Comparison of ENCODE assay signal across 1 cellular context in the genomic region with DNA sequence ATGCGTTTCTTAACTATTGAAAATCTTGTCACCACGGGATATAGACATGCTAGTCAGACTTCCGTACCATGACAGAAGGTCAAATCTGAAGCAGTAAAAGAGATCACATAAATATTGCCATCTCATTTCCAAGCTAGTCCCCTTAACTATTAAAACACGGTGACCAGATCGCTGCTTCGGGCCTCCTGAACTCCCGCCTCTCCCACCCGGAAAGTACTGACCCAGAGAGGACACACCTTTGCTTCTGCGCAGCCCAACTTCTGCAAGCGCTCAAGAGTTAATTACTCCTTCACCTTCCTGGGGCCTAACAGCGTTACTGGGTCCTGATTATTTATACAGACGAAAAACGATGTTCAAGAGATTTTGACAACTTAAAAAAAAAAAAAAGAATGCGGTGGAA.
A peak's percentile ranks its signal among the peaks of the same experiment; 100 is the strongest.
TF ChIP-seq lines count a peak whose summit lies in the region.

No MANE protein-coding gene starts in this region.

TF ChIP-seq in K562, 482 proteins besides CTCF, POLR2A, EP300 and RAD21:
- TF ChIP-seq ZNF79 (CRISPR knock-in tag; IDR thresholded peaks at IDR 0.05; ENCODE audit: low read depth) (no peak), IRF2 (CRISPR knock-in tag; IDR thresholded peaks at IDR 0.05) (no peak), KLF13 (tag; IDR thresholded peaks at IDR 0.05; ENCODE audit: borderline replicate concordance, low read depth) (no peak), POLR3G (IDR thresholded peaks at IDR 0.05; ENCODE audit: extremely low read depth, insufficient read length, insufficient replicate concordance) (no peak), HDAC1 (IDR thresholded peaks at IDR 0.05) (0 out of 4 replicates have a peak, but pooled peaks of 1 of the 2 experiments have one; percentile 42), KAT2B (IDR thresholded peaks at IDR 0.05; ENCODE audit: low read depth, low read length) (no peak), CREB1 (IDR thresholded peaks at IDR 0.05) (no peak), CREB1 (CRISPR knock-in tag; IDR thresholded peaks at IDR 0.05) (0 out of 2 replicates have a peak, but pooled peaks have one; percentile 29), CREM (IDR thresholded peaks at IDR 0.05; ENCODE audit: low read depth) (0 out of 2 replicates have a peak, but pooled peaks have one; percentile 1), DPF2 (IDR thresholded peaks at IDR 0.05) (peak; percentile 30; the same call in 1 of the 2 replicates), TBL1XR1 (IDR thresholded peaks at IDR 0.05; ENCODE audit: low read length in 2 of 2) (no peak), ZNF232 (CRISPR knock-in tag; IDR thresholded peaks at IDR 0.05) (no peak), PRPF4 (IDR thresholded peaks at IDR 0.05; ENCODE audit: insufficient read depth, low read depth, low read length, poor library complexity, severe bottlenecking) (no peak), TEAD4 (IDR thresholded peaks at IDR 0.05; ENCODE audit: low read length) (no peak), TEAD4 (CRISPR knock-in tag; IDR thresholded peaks at IDR 0.05; ENCODE audit: borderline replicate concordance) (no peak), SIN3A (IDR thresholded peaks at IDR 0.05; ENCODE audit: borderline replicate concordance in 2 of 2, control insufficient read depth in 1 of 2, low read depth in 2 of 2, low read length in 2 of 2) (0 out of 4 replicates have a peak, but pooled peaks of 1 of the 2 experiments have one; percentile 27), KAT7 (CRISPR knock-in tag; IDR thresholded peaks at IDR 0.05; ENCODE audit: borderline replicate concordance) (no peak), LEF1 (IDR thresholded peaks at IDR 0.05) (no peak), NFE2 (IDR thresholded peaks at IDR 0.05; ENCODE audit: low read depth) (peak; percentile 30; the same call in 1 of the 2 replicates), NRF1 (conservative IDR thresholded peaks at IDR 0.05 in 1 of 2, IDR thresholded peaks at IDR 0.05 in 1 of 2) (peak; percentile 76 to 81), HSF4 (CRISPR knock-in tag; IDR thresholded peaks at IDR 0.05; ENCODE audit: borderline replicate concordance) (no peak), THRAP3 (IDR thresholded peaks at IDR 0.05; ENCODE audit: borderline replicate concordance) (no peak), FOXK2 (conservative IDR thresholded peaks at IDR 0.05 in 1 of 2, IDR thresholded peaks at IDR 0.05 in 1 of 2; ENCODE audit: low read depth in 2 of 2) (0 out of 4 replicates have a peak, but pooled peaks of 1 of the 2 experiments have one; percentile 4), CCNT2 (IDR thresholded peaks at IDR 0.05; ENCODE audit: borderline replicate concordance, extremely low read depth, insufficient read length, low read depth, low read length) (no peak), PPARD (CRISPR knock-in tag; IDR thresholded peaks at IDR 0.05) (no peak), ZNF644 (tag; IDR thresholded peaks at IDR 0.05; ENCODE audit: low read depth) (no peak), LCOR (CRISPR knock-in tag; IDR thresholded peaks at IDR 0.05) (no peak), RBM17 (IDR thresholded peaks at IDR 0.05; ENCODE audit: borderline replicate concordance, low read depth, low read length) (no peak), SMARCE1 (IDR thresholded peaks at IDR 0.05) (no peak), ZEB2 (IDR thresholded peaks at IDR 0.05) (no peak), KAT8 (IDR thresholded peaks at IDR 0.05; ENCODE audit: low read depth) (no peak)
- TF ChIP-seq, protein P1, sequence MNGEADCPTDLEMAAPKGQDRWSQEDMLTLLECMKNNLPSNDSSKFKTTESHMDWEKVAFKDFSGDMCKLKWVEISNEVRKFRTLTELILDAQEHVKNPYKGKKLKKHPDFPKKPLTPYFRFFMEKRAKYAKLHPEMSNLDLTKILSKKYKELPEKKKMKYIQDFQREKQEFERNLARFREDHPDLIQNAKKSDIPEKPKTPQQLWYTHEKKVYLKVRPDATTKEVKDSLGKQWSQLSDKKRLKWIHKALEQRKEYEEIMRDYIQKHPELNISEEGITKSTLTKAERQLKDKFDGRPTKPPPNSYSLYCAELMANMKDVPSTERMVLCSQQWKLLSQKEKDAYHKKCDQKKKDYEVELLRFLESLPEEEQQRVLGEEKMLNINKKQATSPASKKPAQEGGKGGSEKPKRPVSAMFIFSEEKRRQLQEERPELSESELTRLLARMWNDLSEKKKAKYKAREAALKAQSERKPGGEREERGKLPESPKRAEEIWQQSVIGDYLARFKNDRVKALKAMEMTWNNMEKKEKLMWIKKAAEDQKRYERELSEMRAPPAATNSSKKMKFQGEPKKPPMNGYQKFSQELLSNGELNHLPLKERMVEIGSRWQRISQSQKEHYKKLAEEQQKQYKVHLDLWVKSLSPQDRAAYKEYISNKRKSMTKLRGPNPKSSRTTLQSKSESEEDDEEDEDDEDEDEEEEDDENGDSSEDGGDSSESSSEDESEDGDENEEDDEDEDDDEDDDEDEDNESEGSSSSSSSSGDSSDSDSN (IDR thresholded peaks at IDR 0.05; ENCODE audit: borderline replicate concordance in 1 of 2, low read depth in 2 of 2, low read length in 2 of 2): 0 out of 4 replicates have a peak, but pooled peaks of 1 of the 2 experiments have one; percentile 15
- TF ChIP-seq, protein P2, sequence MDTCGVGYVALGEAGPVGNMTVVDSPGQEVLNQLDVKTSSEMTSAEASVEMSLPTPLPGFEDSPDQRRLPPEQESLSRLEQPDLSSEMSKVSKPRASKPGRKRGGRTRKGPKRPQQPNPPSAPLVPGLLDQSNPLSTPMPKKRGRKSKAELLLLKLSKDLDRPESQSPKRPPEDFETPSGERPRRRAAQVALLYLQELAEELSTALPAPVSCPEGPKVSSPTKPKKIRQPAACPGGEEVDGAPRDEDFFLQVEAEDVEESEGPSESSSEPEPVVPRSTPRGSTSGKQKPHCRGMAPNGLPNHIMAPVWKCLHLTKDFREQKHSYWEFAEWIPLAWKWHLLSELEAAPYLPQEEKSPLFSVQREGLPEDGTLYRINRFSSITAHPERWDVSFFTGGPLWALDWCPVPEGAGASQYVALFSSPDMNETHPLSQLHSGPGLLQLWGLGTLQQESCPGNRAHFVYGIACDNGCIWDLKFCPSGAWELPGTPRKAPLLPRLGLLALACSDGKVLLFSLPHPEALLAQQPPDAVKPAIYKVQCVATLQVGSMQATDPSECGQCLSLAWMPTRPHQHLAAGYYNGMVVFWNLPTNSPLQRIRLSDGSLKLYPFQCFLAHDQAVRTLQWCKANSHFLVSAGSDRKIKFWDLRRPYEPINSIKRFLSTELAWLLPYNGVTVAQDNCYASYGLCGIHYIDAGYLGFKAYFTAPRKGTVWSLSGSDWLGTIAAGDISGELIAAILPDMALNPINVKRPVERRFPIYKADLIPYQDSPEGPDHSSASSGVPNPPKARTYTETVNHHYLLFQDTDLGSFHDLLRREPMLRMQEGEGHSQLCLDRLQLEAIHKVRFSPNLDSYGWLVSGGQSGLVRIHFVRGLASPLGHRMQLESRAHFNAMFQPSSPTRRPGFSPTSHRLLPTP (IDR thresholded peaks at IDR 0.05; ENCODE audit: borderline replicate concordance, extremely low read depth, insufficient read length): no peak
- TF ChIP-seq, protein P3, sequence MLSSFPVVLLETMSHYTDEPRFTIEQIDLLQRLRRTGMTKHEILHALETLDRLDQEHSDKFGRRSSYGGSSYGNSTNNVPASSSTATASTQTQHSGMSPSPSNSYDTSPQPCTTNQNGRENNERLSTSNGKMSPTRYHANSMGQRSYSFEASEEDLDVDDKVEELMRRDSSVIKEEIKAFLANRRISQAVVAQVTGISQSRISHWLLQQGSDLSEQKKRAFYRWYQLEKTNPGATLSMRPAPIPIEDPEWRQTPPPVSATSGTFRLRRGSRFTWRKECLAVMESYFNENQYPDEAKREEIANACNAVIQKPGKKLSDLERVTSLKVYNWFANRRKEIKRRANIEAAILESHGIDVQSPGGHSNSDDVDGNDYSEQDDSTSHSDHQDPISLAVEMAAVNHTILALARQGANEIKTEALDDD (IDR thresholded peaks at IDR 0.05): peak; percentile 54; the same call in 1 of the 2 replicates
- TF ChIP-seq, protein P4, sequence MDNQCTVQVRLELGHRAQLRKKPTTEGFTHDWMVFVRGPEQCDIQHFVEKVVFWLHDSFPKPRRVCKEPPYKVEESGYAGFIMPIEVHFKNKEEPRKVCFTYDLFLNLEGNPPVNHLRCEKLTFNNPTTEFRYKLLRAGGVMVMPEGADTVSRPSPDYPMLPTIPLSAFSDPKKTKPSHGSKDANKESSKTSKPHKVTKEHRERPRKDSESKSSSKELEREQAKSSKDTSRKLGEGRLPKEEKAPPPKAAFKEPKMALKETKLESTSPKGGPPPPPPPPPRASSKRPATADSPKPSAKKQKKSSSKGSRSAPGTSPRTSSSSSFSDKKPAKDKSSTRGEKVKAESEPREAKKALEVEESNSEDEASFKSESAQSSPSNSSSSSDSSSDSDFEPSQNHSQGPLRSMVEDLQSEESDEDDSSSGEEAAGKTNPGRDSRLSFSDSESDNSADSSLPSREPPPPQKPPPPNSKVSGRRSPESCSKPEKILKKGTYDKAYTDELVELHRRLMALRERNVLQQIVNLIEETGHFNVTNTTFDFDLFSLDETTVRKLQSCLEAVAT (IDR thresholded peaks at IDR 0.05): 0 out of 4 replicates have a peak, but pooled peaks of 1 of the 2 experiments have one; percentile 35
TF ChIP-seq in K562: peak in this region for 11.
